Comparison of ENCODE assay signal across 9 cellular contexts in genomic region chr7:26688936-26689506, GRCh38.
A peak's percentile ranks its signal among the peaks of the same experiment; 100 is the strongest.
DNase-seq lines count a peak whose midpoint lies in the region; ATAC-seq and TF ChIP-seq lines count a peak whose summit lies in the region.
"Had no signal": no experiment of that assay in that cellular context is flagged by ENCODE, and none has a peak within 500 bp of the region (broad histone marks: within the 10 kb centered on the region; RNA-seq: fewer than 3 reads in every experiment).

No MANE protein-coding gene starts in this region.

- H3K4me2 ChIP-seq in DOHH2 (ENCODE audit: low read length) = peak overlapping the region; percentile 46

- ATAC-seq in GM21367 (IDR thresholded peaks at IDR 0.05; ENCODE audit: unreplicated experiment) (peak; percentile 80), HG03159 (IDR thresholded peaks at IDR 0.05; ENCODE audit: unreplicated experiment) (peak; percentile 76)

- H3K9me2 ChIP-seq in DOHH2 (replicated peaks; ENCODE audit: control insufficient read depth, low read length) = no peaks in the 10 kb centered on the region

- H3K36me3 ChIP-seq in DOHH2 (ENCODE audit: control insufficient read depth, low read length) = 0 out of 2 replicates have a peak, but pooled peaks cover 3% of the 10 kb centered on the region
- no peaks in the 10 kb centered on the region for H3K36me3 ChIP-seq in breast epithelium
- H3K36me3 ChIP-seq in sigmoid colon = no peaks in the 10 kb centered on the region

- H3K27ac ChIP-seq in DOHH2 (ENCODE audit: low read depth, low read length) = peak overlapping the region; percentile 43
- no peak overlapping the region for H3K27ac ChIP-seq in breast epithelium
- H3K27ac ChIP-seq in sigmoid colon = no peak overlapping the region

- DNase-seq in dermis blood vessel endothelial cell (peak; percentile 81), breast epithelium (ENCODE audit: low spot score in 2 of 2) (no peak), NCI-H524 treated with DMSO at 0.1 percent for 48 hours (lab: John Stamatoyannopoulos, UW) (no peak), sigmoid colon (no peak), hypothalamus (lab: John Stamatoyannopoulos, UW) (no peak)
- DNase-seq: CD4-positive, CD25-positive, alpha-beta regulatory T cell had no signal

- H3K9me3 ChIP-seq in DOHH2 (ENCODE audit: control insufficient read depth, insufficient read depth, low read length) (no peaks in the 10 kb centered on the region), breast epithelium (no peaks in the 10 kb centered on the region), sigmoid colon (no peaks in the 10 kb centered on the region)

- H3F3A ChIP-seq in DOHH2 (ENCODE audit: control insufficient read depth, insufficient read depth) = peaks cover 3% of the 10 kb centered on the region; the same call in 1 of the 2 replicates

- intact Hi-C loops in breast epithelium (cut with DNase I; ENCODE audit: low total_unique reads) = no loop called here
- intact Hi-C loops in sigmoid colon (cut with DNase I) = no loop called here

- no peaks in the 10 kb centered on the region for H3K27me3 ChIP-seq in DOHH2 (ENCODE audit: control insufficient read depth, low read length)
- no peaks in the 10 kb centered on the region for H3K27me3 ChIP-seq in breast epithelium
- no peaks in the 10 kb centered on the region for H3K27me3 ChIP-seq in sigmoid colon

- peaks cover 35% of the 10 kb centered on the region for H3K4me1 ChIP-seq in DOHH2 (ENCODE audit: control insufficient read depth, low read length)
- H3K4me1 ChIP-seq in breast epithelium = no peaks in the 10 kb centered on the region
- H3K4me1 ChIP-seq in sigmoid colon = peaks cover 0 to 13% (median 0%) of the 10 kb centered on the region in 4 donors

- 22 to 47% methylated on average over 4 of the region's 4 CpGs for WGBS in sigmoid colon, 2 donors

- peak overlapping the region; percentile 4 for H3K4me3 ChIP-seq in DOHH2 (ENCODE audit: low read length)
- no peak overlapping the region for H3K4me3 ChIP-seq in breast epithelium
- no peak overlapping the region for H3K4me3 ChIP-seq in sigmoid colon

- no peak for TF ChIP-seq POLR2A in breast epithelium (IDR thresholded peaks at IDR 0.05)
- TF ChIP-seq POLR2A in sigmoid colon (IDR thresholded peaks at IDR 0.05) = no peak

- TF ChIP-seq EP300 in sigmoid colon (IDR thresholded peaks at IDR 0.05) = no peak

- H4K20me1 ChIP-seq in DOHH2 (ENCODE audit: control insufficient read depth, insufficient read depth, low read depth, low read length) = no peaks in the 10 kb centered on the region

- H3K79me2 ChIP-seq in DOHH2 (ENCODE audit: control insufficient read depth, low read length) = no peaks in the 10 kb centered on the region

- TF ChIP-seq CTCF in DOHH2 (IDR thresholded peaks at IDR 0.05; ENCODE audit: low read depth, low read length, poor library complexity, severe bottlenecking) (no peak), breast epithelium (IDR thresholded peaks at IDR 0.05) (no peak), sigmoid colon (IDR thresholded peaks at IDR 0.05) (no peak)
